In the genomic region with DNA sequence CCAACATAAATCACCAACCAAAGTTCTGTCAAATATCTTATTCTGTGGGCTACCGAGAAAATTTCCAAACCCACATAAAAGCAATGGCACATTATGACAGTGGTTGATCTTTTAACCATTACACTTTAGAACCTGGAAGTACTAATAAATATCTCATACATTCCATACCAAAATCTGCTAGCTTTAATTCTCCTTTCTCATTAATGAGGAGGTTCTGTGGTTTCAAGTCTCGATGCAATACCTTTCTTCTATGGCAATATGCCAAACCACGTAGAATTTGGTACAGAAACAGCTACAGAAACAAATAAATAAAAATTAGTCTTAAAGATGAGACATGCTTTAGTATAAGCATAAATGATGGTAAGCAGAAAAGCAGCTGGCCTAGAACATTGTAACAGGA, we compare ENCODE assay signal across 18 cellular contexts.
DNase-seq lines count a peak whose midpoint lies in the region; ATAC-seq and TF ChIP-seq lines count a peak whose summit lies in the region.
"Had no signal": no experiment of that assay in that cellular context is flagged by ENCODE, and none has a peak within 500 bp of the region (broad histone marks: within the 10 kb centered on the region; RNA-seq: fewer than 3 reads in every experiment).

No MANE protein-coding gene starts in this region.

- H3K36me3 Mint-ChIP-seq in mesothelial cell of epicardium (peaks cover 28% of the 10 kb centered on the region), progenitor cell of endocrine pancreas (ENCODE audit: insufficient read depth) (peaks cover 16% of the 10 kb centered on the region)

- H3K9me3 ChIP-seq in DND-41 (ENCODE audit: insufficient read depth, low read length, severe bottlenecking), result no peaks in the 10 kb centered on the region
- H3K9me3 ChIP-seq: adrenal gland, BLaER1, transverse colon had no signal

- H3K27ac Mint-ChIP-seq in mesothelial cell of epicardium, result peak overlapping the region; percentile 50
- H3K27ac Mint-ChIP-seq in progenitor cell of endocrine pancreas, result no peak overlapping the region
- H3K27ac Mint-ChIP-seq: dendritic cell treated with granulocyte-macrophage colony-stimulating factor and Interleukin-4, amounts not matched to agents 40 ng/mL and 50 ng/mL, for 4 days had no signal

- H3K27me3 Mint-ChIP-seq in mesothelial cell of epicardium (ENCODE audit: low read depth) (no peaks in the 10 kb centered on the region), progenitor cell of endocrine pancreas (no peaks in the 10 kb centered on the region)
- H3K27me3 Mint-ChIP-seq: dendritic cell treated with granulocyte-macrophage colony-stimulating factor and Interleukin-4, amounts not matched to agents 40 ng/mL and 50 ng/mL, for 4 days had no signal

- H3K36me3 ChIP-seq in DND-41 (ENCODE audit: insufficient read depth, low read length) (peaks cover 84% of the 10 kb centered on the region), KMS-11 (ENCODE audit: insufficient read depth) (no peaks in the 10 kb centered on the region)

- no peak overlapping the region for H3K9ac ChIP-seq in DND-41 (ENCODE audit: low read depth, low read length)
- H3K9ac ChIP-seq in KMS-11, result no peak overlapping the region
- H3K9ac ChIP-seq: BLaER1 had no signal

- no peak for TF ChIP-seq CTCF in DND-41 (IDR thresholded peaks at IDR 0.05; ENCODE audit: borderline replicate concordance, extremely low read depth, low read length, poor library complexity, severe bottlenecking)
- no peak for TF ChIP-seq CTCF in KMS-11 (conservative IDR thresholded peaks at IDR 0.05; ENCODE audit: low read depth, low read length)
- TF ChIP-seq CTCF in astrocyte of the cerebellum (IDR thresholded peaks at IDR 0.05; ENCODE audit: low read depth, low read length, missing control alignments), result no peak
- no peak for TF ChIP-seq CTCF in mesothelial cell of epicardium (IDR thresholded peaks at IDR 0.05; ENCODE audit: unreplicated experiment)
- TF ChIP-seq CTCF in progenitor cell of endocrine pancreas (IDR thresholded peaks at IDR 0.05; ENCODE audit: unreplicated experiment), result no peak
- TF ChIP-seq CTCF in GM10248 (IDR thresholded peaks at IDR 0.05; ENCODE audit: control extremely low read depth, extremely low read depth, low read depth, missing control alignments), result no peak

- ATAC-seq in DND-41 (ENCODE audit: insufficient read depth, low read depth), result peak; percentile 49; the same call in 2 of the 3 replicates
- ATAC-seq in GM19452 (IDR thresholded peaks at IDR 0.05; ENCODE audit: unreplicated experiment), result no peak
- ATAC-seq: esophagus mucosa, left lobe of liver had no signal

- CTCF ChIA-PET in GM10248 (lab: Yijun Ruan, JAX), result no interaction called here

- H4K20me1 ChIP-seq in DND-41 (ENCODE audit: insufficient read depth, low read length), result no peaks in the 10 kb centered on the region
- no peaks in the 10 kb centered on the region for H4K20me1 ChIP-seq in KMS-11 (ENCODE audit: insufficient read depth)
- H4K20me1 ChIP-seq: BLaER1 had no signal

- H3K4me3 ChIP-seq in DND-41 (ENCODE audit: low read depth in 1 of 2, low read length in 2 of 2) (no peak overlapping the region), KMS-11 (IDR thresholded peaks at IDR 0.05; ENCODE audit: insufficient read depth, low read depth, low read length) (no peak overlapping the region), astrocyte of the cerebellum (ENCODE audit: low read depth, low read length) (no peak overlapping the region)
- H3K4me3 ChIP-seq: adrenal gland, BLaER1, PC-9, transverse colon had no signal

- peaks cover 3% of the 10 kb centered on the region for H3K4me1 Mint-ChIP-seq in mesothelial cell of epicardium
- H3K4me1 Mint-ChIP-seq in progenitor cell of endocrine pancreas (ENCODE audit: low read depth), result no peaks in the 10 kb centered on the region

- H3K27ac ChIP-seq in DND-41 (ENCODE audit: low read length), result no peak overlapping the region
- H3K27ac ChIP-seq in KMS-11, result no peak overlapping the region
- H3K27ac ChIP-seq: adrenal gland, BLaER1, transverse colon had no signal

- POLR2A ChIA-PET in GM10248 (lab: Yijun Ruan, JAX), result no interaction called here

- H3K4me3 Mint-ChIP-seq in mesothelial cell of epicardium (no peak overlapping the region), progenitor cell of endocrine pancreas (ENCODE audit: low read depth) (no peak overlapping the region)
- H3K4me3 Mint-ChIP-seq: dendritic cell treated with granulocyte-macrophage colony-stimulating factor and Interleukin-4, amounts not matched to agents 40 ng/mL and 50 ng/mL, for 4 days had no signal

- peaks cover 10% of the 10 kb centered on the region for H3K4me1 ChIP-seq in DND-41 (ENCODE audit: insufficient read depth, low read length)
- peaks cover 37% of the 10 kb centered on the region for H3K4me1 ChIP-seq in KMS-11 (ENCODE audit: low read depth, poor library complexity, severe bottlenecking)
- H3K4me1 ChIP-seq: adrenal gland, BLaER1 had no signal

- no peak overlapping the region for H3K4me2 ChIP-seq in DND-41 (ENCODE audit: insufficient read depth, low read length)
- peak overlapping the region; percentile 70 for H3K4me2 ChIP-seq in KMS-11
- H3K4me2 ChIP-seq: BLaER1, PC-9 had no signal

- no peaks in the 10 kb centered on the region for H3K9me3 Mint-ChIP-seq in mesothelial cell of epicardium
- H3K9me3 Mint-ChIP-seq in progenitor cell of endocrine pancreas (ENCODE audit: low read depth), result no peaks in the 10 kb centered on the region
- H3K9me3 Mint-ChIP-seq: dendritic cell treated with granulocyte-macrophage colony-stimulating factor and Interleukin-4, amounts not matched to agents 40 ng/mL and 50 ng/mL, for 4 days had no signal

- H3K27me3 ChIP-seq in DND-41 (ENCODE audit: insufficient read depth, low read length, poor library complexity) (no peaks in the 10 kb centered on the region), KMS-11 (ENCODE audit: insufficient read depth, low read depth) (no peaks in the 10 kb centered on the region)
- H3K27me3 ChIP-seq: adrenal gland, BLaER1, transverse colon had no signal

- no peaks in the 10 kb centered on the region for H3K79me2 ChIP-seq in DND-41 (ENCODE audit: insufficient read depth, low read length)
- H3K79me2 ChIP-seq in KMS-11 (ENCODE audit: insufficient read depth, low read depth), result no peaks in the 10 kb centered on the region

- in situ Hi-C loops in astrocyte of the cerebellum (cut with HindIII; ENCODE audit: low sequenced_read_pairs), result no loop called here

- H2AFZ ChIP-seq in DND-41 (ENCODE audit: low read depth, low read length) (no peak overlapping the region), KMS-11 (ENCODE audit: low read depth) (no peak overlapping the region)
- H2AFZ ChIP-seq: PC-9 had no signal

- no peak for DNase-seq in DND-41
- DNase-seq in astrocyte of the cerebellum (ENCODE audit: low read depth), result peak; percentile 84
- no peak for DNase-seq in mesothelial cell of epicardium (ENCODE audit: low spot score in 2 of 2, unreplicated experiment in 2 of 2)
- no peak for DNase-seq in progenitor cell of endocrine pancreas (ENCODE audit: low spot score, unreplicated experiment)
- DNase-seq in activated effector memory CD4-positive, alpha-beta T cell treated with anti-CD3 and anti-CD28 coated beads, Interleukin-2, amount 50 U/mL, for 16 hours, result no peak
- no peak for DNase-seq in GM10248 (ENCODE audit: extremely low spot score)
- DNase-seq: activated T-cell treated with anti-CD3 and anti-CD28 coated beads, Interleukin-2, amount 50 U/mL, for 1 hour; adrenal gland; NCI-H1417 treated with DMSO at 0.1 percent for 48 hours; PC-9; stimulated activated CD4-positive, alpha-beta T cell treated with anti-CD3 and anti-CD28 coated beads, Interleukin-2, amount 100 ng/mL, for 48 hours; transverse colon had no signal
